In the genomic region with DNA sequence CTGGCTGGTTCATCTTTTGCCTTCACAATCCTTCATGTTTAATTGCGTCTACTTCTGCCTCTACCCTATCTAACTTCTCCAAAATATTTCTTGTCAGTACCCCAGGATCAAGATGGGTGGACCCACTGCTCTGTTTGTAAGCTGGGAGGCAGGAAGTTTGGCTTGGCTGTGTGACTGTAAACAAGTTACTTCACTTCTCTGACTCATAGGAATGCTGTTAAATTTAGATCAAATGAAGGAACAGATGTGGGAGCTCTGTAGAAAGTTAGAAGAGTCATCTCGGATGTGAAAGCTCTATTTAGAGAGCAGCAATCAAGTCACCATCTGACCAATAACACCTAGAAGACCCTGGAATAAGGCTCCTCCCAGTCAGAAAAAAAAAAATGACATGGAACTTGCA, we compare ENCODE assay signal across 10 cellular contexts. TPM values are rescaled to one million over a fixed set of nuclear protein-coding genes. Genes with fewer than 3 reads are reported as not detected.
DNase-seq lines count a peak whose midpoint lies in the region; ATAC-seq and TF ChIP-seq lines count a peak whose summit lies in the region.
"Had no signal": no experiment of that assay in that cellular context is flagged by ENCODE, and none has a peak within 500 bp of the region (broad histone marks: within the 10 kb centered on the region; RNA-seq: fewer than 3 reads in every experiment).

No MANE protein-coding gene starts in this region.

- no peak for TF ChIP-seq CTCF in NB4 (IDR thresholded peaks at IDR 0.05; ENCODE audit: low read depth, low read length)
- no peak for TF ChIP-seq CTCF in epithelial cell of esophagus (IDR thresholded peaks at IDR 0.05; ENCODE audit: insufficient read depth, low read depth, low read length, missing control alignments)

- DNase-seq in AG08395 (ENCODE audit: low spot score): peak; percentile 79
- peak; percentile 20 for DNase-seq in NB4 (ENCODE audit: low read depth)
- DNase-seq in epithelial cell of esophagus (ENCODE audit: low read depth): peak; percentile 89
- DNase-seq in ureter (ENCODE audit: low spot score): no peak
- DNase-seq in NCI-H226: no peak
- no peak for DNase-seq in activated T-cell treated with anti-CD3 and anti-CD28 coated beads, Interleukin-2, amount 50 U/mL, for 48 hours
- DNase-seq: CD4-positive, alpha-beta T cell; glutamatergic neuron had no signal

- H3K9ac ChIP-seq in mucosa of rectum (ENCODE audit: low read depth in 1 of 2, low read length in 2 of 2): peak overlapping the region in 1 of 2 donors; percentile 38

- H3K9me3 ChIP-seq in mucosa of rectum (ENCODE audit: control insufficient read depth in 2 of 2, low read length in 2 of 2): no peaks in the 10 kb centered on the region

- H3K27me3 ChIP-seq in mucosa of rectum (ENCODE audit: control insufficient read depth in 2 of 2, insufficient read depth in 2 of 2, low read length in 2 of 2): no peaks in the 10 kb centered on the region

- peak overlapping the region; percentile 38 to 48 for H3K27ac ChIP-seq in mucosa of rectum (ENCODE audit: low read depth in 2 of 2, low read length in 2 of 2)

- no peak overlapping the region for H3K4me3 ChIP-seq in NB4 (ENCODE audit: low read depth, low read length)
- no peak overlapping the region for H3K4me3 ChIP-seq in epithelial cell of esophagus (ENCODE audit: low read length)
- H3K4me3 ChIP-seq in mucosa of rectum (ENCODE audit: low read length in 2 of 2): peak overlapping the region in 1 of 2 donors; percentile 22

- H3K4me1 ChIP-seq in mucosa of rectum (ENCODE audit: control insufficient read depth in 2 of 2, insufficient read depth in 2 of 2, low read length in 2 of 2): peaks cover 0 to 3% of the 10 kb centered on the region in 2 donors

- no peak for TF ChIP-seq POLR2A in NB4 (IDR thresholded peaks at IDR 0.05; ENCODE audit: extremely low read depth, insufficient read length)

- H3K36me3 ChIP-seq in mucosa of rectum (ENCODE audit: control insufficient read depth in 2 of 2, insufficient read depth in 2 of 2, low read length in 2 of 2): no peaks in the 10 kb centered on the region

- ATAC-seq in GM21381 (IDR thresholded peaks at IDR 0.05; ENCODE audit: unreplicated experiment): no peak

RNA-seq across cellular contexts. Expression of gene MRTFB, which starts 55.2 kb away (rescaled TPM):
- 115 TPM for total RNA-seq in ureter

Comparison
In these comparisons a context has a peak if more than half of its experiments do, and no peak if none do; other contexts are left out.
1. DNase-seq: peak in AG08395 (single experiment), NB4 (single experiment) and epithelial cell of esophagus (single experiment); none in ureter (single experiment), NCI-H226 (single experiment) and activated T-cell treated with anti-CD3 and anti-CD28 coated beads, Interleukin-2, amount 50 U/mL, for 48 hours (0 of 2).